3 cellular contexts compared by ENCODE assay signal in the genomic region with DNA sequence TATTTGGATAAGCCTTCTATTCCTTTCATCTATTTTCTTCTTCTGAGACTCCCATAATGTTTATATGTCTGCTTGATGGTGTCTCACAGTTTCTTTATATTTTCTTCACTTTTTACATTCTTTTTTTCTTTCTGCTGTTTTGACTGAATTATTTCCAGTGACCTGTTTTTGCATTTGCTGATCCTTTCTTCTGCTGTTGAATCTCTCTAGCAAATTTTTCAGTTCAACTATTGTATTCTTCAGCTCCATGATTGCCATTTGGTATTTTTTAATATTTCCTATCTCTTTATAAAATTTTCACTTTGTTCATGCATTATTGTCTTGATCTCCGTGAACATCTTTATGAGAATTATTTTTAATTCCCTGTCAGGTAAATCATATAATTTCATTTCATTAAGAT.
TF ChIP-seq lines count a peak whose summit lies in the region.

No MANE protein-coding gene starts in this region.

TF ChIP-seq in SK-N-SH treated with all-trans-retinoic acid at 6 μM for 48 hours, 23 proteins besides CTCF, POLR2A, EP300 and RAD21:
- TF ChIP-seq TOX (CRISPR knock-in tag; IDR thresholded peaks at IDR 0.05; ENCODE audit: borderline replicate concordance): no peak
- TF ChIP-seq, protein P1, sequence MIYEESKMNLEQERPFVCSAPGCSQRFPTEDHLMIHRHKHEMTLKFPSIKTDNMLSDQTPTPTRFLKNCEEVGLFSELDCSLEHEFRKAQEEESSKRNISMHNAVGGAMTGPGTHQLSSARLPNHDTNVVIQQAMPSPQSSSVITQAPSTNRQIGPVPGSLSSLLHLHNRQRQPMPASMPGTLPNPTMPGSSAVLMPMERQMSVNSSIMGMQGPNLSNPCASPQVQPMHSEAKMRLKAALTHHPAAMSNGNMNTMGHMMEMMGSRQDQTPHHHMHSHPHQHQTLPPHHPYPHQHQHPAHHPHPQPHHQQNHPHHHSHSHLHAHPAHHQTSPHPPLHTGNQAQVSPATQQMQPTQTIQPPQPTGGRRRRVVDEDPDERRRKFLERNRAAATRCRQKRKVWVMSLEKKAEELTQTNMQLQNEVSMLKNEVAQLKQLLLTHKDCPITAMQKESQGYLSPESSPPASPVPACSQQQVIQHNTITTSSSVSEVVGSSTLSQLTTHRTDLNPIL (CRISPR knock-in tag; IDR thresholded peaks at IDR 0.05; ENCODE audit: low read depth): no peak
- TF ChIP-seq ZFP3 (CRISPR knock-in tag; IDR thresholded peaks at IDR 0.05): no peak
- TF ChIP-seq SNAI2 (CRISPR knock-in tag; IDR thresholded peaks at IDR 0.05): no peak
- peak; percentile 71 for TF ChIP-seq ZFP30 (CRISPR knock-in tag; IDR thresholded peaks at IDR 0.05)

TF ChIP-seq in SK-N-SH, 30 proteins besides CTCF, POLR2A, EP300 and RAD21:
- TF ChIP-seq, protein P2, sequence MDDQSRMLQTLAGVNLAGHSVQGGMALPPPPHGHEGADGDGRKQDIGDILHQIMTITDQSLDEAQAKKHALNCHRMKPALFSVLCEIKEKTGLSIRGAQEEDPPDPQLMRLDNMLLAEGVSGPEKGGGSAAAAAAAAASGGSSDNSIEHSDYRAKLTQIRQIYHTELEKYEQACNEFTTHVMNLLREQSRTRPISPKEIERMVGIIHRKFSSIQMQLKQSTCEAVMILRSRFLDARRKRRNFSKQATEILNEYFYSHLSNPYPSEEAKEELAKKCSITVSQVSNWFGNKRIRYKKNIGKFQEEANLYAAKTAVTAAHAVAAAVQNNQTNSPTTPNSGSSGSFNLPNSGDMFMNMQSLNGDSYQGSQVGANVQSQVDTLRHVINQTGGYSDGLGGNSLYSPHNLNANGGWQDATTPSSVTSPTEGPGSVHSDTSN (IDR thresholded peaks at IDR 0.05): no peak
- TF ChIP-seq POLR2AphosphoS5 (IDR thresholded peaks at IDR 0.05; ENCODE audit: low read depth, low read length): no peak
- no peak for TF ChIP-seq TEAD4 (IDR thresholded peaks at IDR 0.05; ENCODE audit: borderline replicate concordance, insufficient read depth)
- TF ChIP-seq, protein P3, sequence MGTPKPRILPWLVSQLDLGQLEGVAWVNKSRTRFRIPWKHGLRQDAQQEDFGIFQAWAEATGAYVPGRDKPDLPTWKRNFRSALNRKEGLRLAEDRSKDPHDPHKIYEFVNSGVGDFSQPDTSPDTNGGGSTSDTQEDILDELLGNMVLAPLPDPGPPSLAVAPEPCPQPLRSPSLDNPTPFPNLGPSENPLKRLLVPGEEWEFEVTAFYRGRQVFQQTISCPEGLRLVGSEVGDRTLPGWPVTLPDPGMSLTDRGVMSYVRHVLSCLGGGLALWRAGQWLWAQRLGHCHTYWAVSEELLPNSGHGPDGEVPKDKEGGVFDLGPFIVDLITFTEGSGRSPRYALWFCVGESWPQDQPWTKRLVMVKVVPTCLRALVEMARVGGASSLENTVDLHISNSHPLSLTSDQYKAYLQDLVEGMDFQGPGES (IDR thresholded peaks at IDR 0.05; ENCODE audit: low read depth, low read length): no peak
- TF ChIP-seq CHD2 (IDR thresholded peaks at IDR 0.05; ENCODE audit: low read length, partially characterized antibody): no peak
- TF ChIP-seq RXRA (IDR thresholded peaks at IDR 0.05; ENCODE audit: borderline replicate concordance, low read depth): no peak
- TF ChIP-seq, protein P4, sequence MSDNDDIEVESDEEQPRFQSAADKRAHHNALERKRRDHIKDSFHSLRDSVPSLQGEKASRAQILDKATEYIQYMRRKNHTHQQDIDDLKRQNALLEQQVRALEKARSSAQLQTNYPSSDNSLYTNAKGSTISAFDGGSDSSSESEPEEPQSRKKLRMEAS (IDR thresholded peaks at IDR 0.05; ENCODE audit: low read depth): no peak
- no peak for TF ChIP-seq TAF1 (IDR thresholded peaks at IDR 0.05; ENCODE audit: borderline replicate concordance, low read depth, low read length)
- no peak for TF ChIP-seq RCOR1 (IDR thresholded peaks at IDR 0.05; ENCODE audit: low read length)
- no peak for TF ChIP-seq SMC3 (IDR thresholded peaks at IDR 0.05; ENCODE audit: low read depth, low read length)
- TF ChIP-seq NFIC (IDR thresholded peaks at IDR 0.05; ENCODE audit: borderline replicate concordance): no peak
- no peak for TF ChIP-seq FOXJ3 (CRISPR knock-in tag; IDR thresholded peaks at IDR 0.05)
- TF ChIP-seq YY1 (IDR thresholded peaks at IDR 0.05; ENCODE audit: low read depth): no peak
- no peak for TF ChIP-seq TCF12 (IDR thresholded peaks at IDR 0.05)
- TF ChIP-seq MXI1 (IDR thresholded peaks at IDR 0.05; ENCODE audit: low read depth, low read length): no peak
- TF ChIP-seq, protein P5, sequence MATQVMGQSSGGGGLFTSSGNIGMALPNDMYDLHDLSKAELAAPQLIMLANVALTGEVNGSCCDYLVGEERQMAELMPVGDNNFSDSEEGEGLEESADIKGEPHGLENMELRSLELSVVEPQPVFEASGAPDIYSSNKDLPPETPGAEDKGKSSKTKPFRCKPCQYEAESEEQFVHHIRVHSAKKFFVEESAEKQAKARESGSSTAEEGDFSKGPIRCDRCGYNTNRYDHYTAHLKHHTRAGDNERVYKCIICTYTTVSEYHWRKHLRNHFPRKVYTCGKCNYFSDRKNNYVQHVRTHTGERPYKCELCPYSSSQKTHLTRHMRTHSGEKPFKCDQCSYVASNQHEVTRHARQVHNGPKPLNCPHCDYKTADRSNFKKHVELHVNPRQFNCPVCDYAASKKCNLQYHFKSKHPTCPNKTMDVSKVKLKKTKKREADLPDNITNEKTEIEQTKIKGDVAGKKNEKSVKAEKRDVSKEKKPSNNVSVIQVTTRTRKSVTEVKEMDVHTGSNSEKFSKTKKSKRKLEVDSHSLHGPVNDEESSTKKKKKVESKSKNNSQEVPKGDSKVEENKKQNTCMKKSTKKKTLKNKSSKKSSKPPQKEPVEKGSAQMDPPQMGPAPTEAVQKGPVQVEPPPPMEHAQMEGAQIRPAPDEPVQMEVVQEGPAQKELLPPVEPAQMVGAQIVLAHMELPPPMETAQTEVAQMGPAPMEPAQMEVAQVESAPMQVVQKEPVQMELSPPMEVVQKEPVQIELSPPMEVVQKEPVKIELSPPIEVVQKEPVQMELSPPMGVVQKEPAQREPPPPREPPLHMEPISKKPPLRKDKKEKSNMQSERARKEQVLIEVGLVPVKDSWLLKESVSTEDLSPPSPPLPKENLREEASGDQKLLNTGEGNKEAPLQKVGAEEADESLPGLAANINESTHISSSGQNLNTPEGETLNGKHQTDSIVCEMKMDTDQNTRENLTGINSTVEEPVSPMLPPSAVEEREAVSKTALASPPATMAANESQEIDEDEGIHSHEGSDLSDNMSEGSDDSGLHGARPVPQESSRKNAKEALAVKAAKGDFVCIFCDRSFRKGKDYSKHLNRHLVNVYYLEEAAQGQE (IDR thresholded peaks at IDR 0.05; ENCODE audit: low read depth, low read length): no peak

TF ChIP-seq in HEK293, 187 proteins besides CTCF, POLR2A, EP300 and RAD21 (continued from another document):
- TF ChIP-seq, protein P6, sequence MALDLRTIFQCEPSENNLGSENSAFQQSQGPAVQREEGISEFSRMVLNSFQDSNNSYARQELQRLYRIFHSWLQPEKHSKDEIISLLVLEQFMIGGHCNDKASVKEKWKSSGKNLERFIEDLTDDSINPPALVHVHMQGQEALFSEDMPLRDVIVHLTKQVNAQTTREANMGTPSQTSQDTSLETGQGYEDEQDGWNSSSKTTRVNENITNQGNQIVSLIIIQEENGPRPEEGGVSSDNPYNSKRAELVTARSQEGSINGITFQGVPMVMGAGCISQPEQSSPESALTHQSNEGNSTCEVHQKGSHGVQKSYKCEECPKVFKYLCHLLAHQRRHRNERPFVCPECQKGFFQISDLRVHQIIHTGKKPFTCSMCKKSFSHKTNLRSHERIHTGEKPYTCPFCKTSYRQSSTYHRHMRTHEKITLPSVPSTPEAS (tag by site-specific recombination; IDR thresholded peaks at IDR 0.05): no peak
- TF ChIP-seq ZNF132 (tag by site-specific recombination; IDR thresholded peaks at IDR 0.05; ENCODE audit: borderline replicate concordance) (no peak), IKZF3 (tag by site-specific recombination; IDR thresholded peaks at IDR 0.05) (no peak), ZBTB1 (tag by site-specific recombination; IDR thresholded peaks at IDR 0.05) (no peak)
